8 cellular contexts compared by ENCODE assay signal in genomic region chr12:32502693-32503510, GRCh38.
A peak's percentile ranks its signal among the peaks of the same experiment; 100 is the strongest.
DNase-seq lines count a peak whose midpoint lies in the region; ATAC-seq and TF ChIP-seq lines count a peak whose summit lies in the region.

No MANE protein-coding gene starts in this region.

- no peaks in the 10 kb centered on the region for H3K27me3 ChIP-seq in cardiac muscle cell
- H3K27me3 ChIP-seq in CD8-positive, alpha-beta T cell (ENCODE audit: insufficient read depth, low read length), result no peaks in the 10 kb centered on the region

- peak overlapping the region; percentile 39 for H3K27ac ChIP-seq in cardiac muscle cell
- H3K27ac ChIP-seq in CD8-positive, alpha-beta T cell (ENCODE audit: low read depth, low read length), result no peak overlapping the region

- ATAC-seq in WTC11, result no peak
- no peak for ATAC-seq in CD8-positive, alpha-beta T cell

- peaks cover 3% of the 10 kb centered on the region; the same call in 1 of the 2 replicates for H3K9me3 Mint-ChIP-seq in WTC11
- H3K9me3 Mint-ChIP-seq in CD8-positive, alpha-beta T cell, result no peaks in the 10 kb centered on the region

- intact Hi-C loops in CD8-positive, alpha-beta T cell (cut with DNase I, micrococcal nuclease), result no loop called here

- CTCF ChIA-PET in WTC11 (lab: Charles Lee), result no interaction called here
- CTCF ChIA-PET in CD8-positive, alpha-beta T cell (lab: Charles Lee), result no interaction called here

- peak overlapping the region; percentile 13 for H3K4me3 ChIP-seq in cardiac muscle cell
- no peak overlapping the region for H3K4me3 ChIP-seq in CD8-positive, alpha-beta T cell (ENCODE audit: low read depth, low read length)

- peaks cover 73% of the 10 kb centered on the region for H3K4me1 Mint-ChIP-seq in WTC11
- H3K4me1 Mint-ChIP-seq in CD8-positive, alpha-beta T cell (ENCODE audit: low read depth), result peaks cover 2% of the 10 kb centered on the region

- H3K4me3 Mint-ChIP-seq in WTC11, result peak overlapping the region; percentile 60
- no peak overlapping the region for H3K4me3 Mint-ChIP-seq in CD8-positive, alpha-beta T cell

- no peak for TF ChIP-seq CTCF in WTC11 (IDR thresholded peaks at IDR 0.05)
- no peak for TF ChIP-seq CTCF in cardiac muscle cell (IDR thresholded peaks at IDR 0.05; ENCODE audit: low read depth, low read length)
- TF ChIP-seq CTCF in CD8-positive, alpha-beta T cell (IDR thresholded peaks at IDR 0.05), result no peak

- peaks cover 2% of the 10 kb centered on the region; the same call in 1 of the 2 replicates for H3K36me3 Mint-ChIP-seq in WTC11
- H3K36me3 Mint-ChIP-seq in CD8-positive, alpha-beta T cell, result no peaks in the 10 kb centered on the region

- H3K27ac Mint-ChIP-seq in WTC11, result peak overlapping the region; percentile 94
- H3K27ac Mint-ChIP-seq in CD8-positive, alpha-beta T cell, result no peak overlapping the region

- peak; percentile 38 for DNase-seq in GM04504 (ENCODE audit: low read depth)
- DNase-seq in WTC11 (ENCODE audit: low spot score), result no peak
- peak in 1 of 2 donors; percentile 91 for DNase-seq in cardiac muscle cell (ENCODE audit: low read depth in 1 of 2, low spot score in 1 of 2)
- peak; percentile 61 for DNase-seq in retina
- no peak for DNase-seq in NCI-H526 treated with DMSO at 0.1 percent for 48 hours (lab: John Stamatoyannopoulos, UW)
- no peak for DNase-seq in CD8-positive, alpha-beta T cell
- no peak for DNase-seq in HK-2 (ENCODE audit: unreplicated experiment)
- DNase-seq in effector CD8-positive, alpha-beta T cell (lab: John Stamatoyannopoulos, UW), result no peak

- peaks cover 17% of the 10 kb centered on the region for H3K4me1 ChIP-seq in cardiac muscle cell (ENCODE audit: low read depth)
- H3K4me1 ChIP-seq in CD8-positive, alpha-beta T cell (ENCODE audit: insufficient read depth, low read length), result no peaks in the 10 kb centered on the region

- H3K27me3 Mint-ChIP-seq in WTC11 (ENCODE audit: low read depth), result no peaks in the 10 kb centered on the region
- no peaks in the 10 kb centered on the region for H3K27me3 Mint-ChIP-seq in CD8-positive, alpha-beta T cell (ENCODE audit: low read depth)

- POLR2A ChIA-PET in WTC11 (lab: Charles Lee), result no interaction called here
- POLR2A ChIA-PET in CD8-positive, alpha-beta T cell (lab: Charles Lee), result no interaction called here

- H3K9me3 ChIP-seq in cardiac muscle cell (ENCODE audit: low read depth), result no peaks in the 10 kb centered on the region
- no peaks in the 10 kb centered on the region for H3K9me3 ChIP-seq in CD8-positive, alpha-beta T cell (ENCODE audit: low read length)

- H3K36me3 ChIP-seq in cardiac muscle cell, result no peaks in the 10 kb centered on the region
- no peaks in the 10 kb centered on the region for H3K36me3 ChIP-seq in CD8-positive, alpha-beta T cell (ENCODE audit: insufficient read depth, low read length)

TF ChIP-seq in WTC11, 78 proteins besides CTCF, POLR2A, EP300 and RAD21:
- TF ChIP-seq IRF1 (CRISPR knock-in tag; IDR thresholded peaks at IDR 0.05) (no peak), NFYB (CRISPR knock-in tag; conservative IDR thresholded peaks at IDR 0.05; ENCODE audit: low read depth) (no peak), OVOL2 (CRISPR knock-in tag; IDR thresholded peaks at IDR 0.05; ENCODE audit: borderline replicate concordance) (no peak), MYBL2 (CRISPR knock-in tag; IDR thresholded peaks at IDR 0.05) (no peak), RORB (CRISPR knock-in tag; IDR thresholded peaks at IDR 0.05) (no peak), E2F1 (CRISPR knock-in tag; IDR thresholded peaks at IDR 0.05) (no peak)

Comparison
In these comparisons a context has a peak if more than half of its experiments do, and no peak if none do; other contexts are left out.
1. DNase-seq: peak in GM04504 (single experiment) and retina (single experiment); none in WTC11 (single experiment), NCI-H526 treated with DMSO at 0.1 percent for 48 hours (single experiment), CD8-positive, alpha-beta T cell (0 of 7), HK-2 (single experiment) and effector CD8-positive, alpha-beta T cell (single experiment).